ENCODE assay signal across 12 cellular contexts in the genomic region with DNA sequence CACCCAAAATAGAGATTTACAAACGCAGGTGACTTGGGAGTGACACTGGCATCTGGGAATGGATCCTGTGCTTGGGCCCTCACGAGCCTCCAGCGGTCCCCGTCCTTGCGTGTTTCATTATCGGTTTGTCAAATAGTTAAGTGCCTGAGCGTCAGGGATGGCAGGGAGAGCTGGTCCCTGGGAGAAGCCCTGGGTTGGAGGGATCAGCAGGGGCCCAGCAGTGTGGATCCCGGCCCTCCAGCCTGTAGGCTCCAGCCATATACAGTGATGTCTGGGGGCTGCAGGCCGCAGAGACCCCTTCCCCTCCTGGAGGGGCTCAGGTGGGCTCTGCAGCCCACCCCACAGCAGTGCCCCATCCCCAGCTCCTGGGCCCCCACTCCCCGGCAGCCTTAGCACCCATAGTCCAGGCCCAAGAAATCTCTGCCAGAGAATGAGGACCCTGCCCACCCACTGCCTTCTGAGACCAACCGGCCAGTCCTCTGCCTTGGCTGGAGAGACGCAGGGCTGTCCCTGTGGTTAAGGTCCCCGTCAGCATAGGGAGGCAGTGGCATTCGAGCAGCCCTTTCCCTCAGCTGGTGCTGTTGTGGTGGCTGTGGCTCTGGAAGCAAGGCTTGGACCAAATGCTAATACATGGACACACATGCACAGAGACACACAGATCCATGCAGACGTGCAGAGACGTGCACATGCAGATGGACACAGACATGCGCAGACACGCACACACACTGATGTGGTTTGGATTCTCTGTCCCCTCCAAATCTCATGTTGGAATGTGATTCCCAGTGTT. TPM values are rescaled to one million over a fixed set of nuclear protein-coding genes. Genes with fewer than 3 reads are reported as not detected.
A peak's percentile ranks its signal among the peaks of the same experiment; 100 is the strongest.
DNase-seq lines count a peak whose midpoint lies in the region; ATAC-seq, FAIRE-seq and TF ChIP-seq lines count a peak whose summit lies in the region.
"Had no signal": no experiment of that assay in that cellular context is flagged by ENCODE, and none has a peak within 500 bp of the region (broad histone marks: within the 10 kb centered on the region; RNA-seq: fewer than 3 reads in every experiment).

No MANE protein-coding gene starts in this region.

- H4K91ac ChIP-seq in trophoblast cell (ENCODE audit: low read depth, low read length): peak overlapping the region; percentile 53

- H3K4me3 Mint-ChIP-seq in activated CD4-positive, alpha-beta memory T cell treated with anti-CD3 and anti-CD28 coated beads for 36 hours: no peak overlapping the region
- no peak overlapping the region for H3K4me3 Mint-ChIP-seq in activated CD4-positive, alpha-beta memory T cell treated with anti-CD3 and anti-CD28 coated beads, Interleukin-2, amount 10 ng/mL, durations not matched to agents 7 days and 5 days
- H3K4me3 Mint-ChIP-seq: activated naive CD8-positive, alpha-beta T cell had no signal

- H3K36me3 Mint-ChIP-seq in activated CD4-positive, alpha-beta memory T cell treated with anti-CD3 and anti-CD28 coated beads for 36 hours: peaks cover 2% of the 10 kb centered on the region
- no peaks in the 10 kb centered on the region for H3K36me3 Mint-ChIP-seq in activated CD4-positive, alpha-beta memory T cell treated with anti-CD3 and anti-CD28 coated beads, Interleukin-2, amount 10 ng/mL, durations not matched to agents 7 days and 5 days (ENCODE audit: low read depth)

- H3K79me2 ChIP-seq in trophoblast cell (ENCODE audit: control insufficient read depth, insufficient read depth, low read length, poor library complexity): peaks cover 2% of the 10 kb centered on the region

- H3K18ac ChIP-seq in trophoblast cell (ENCODE audit: low read length): no peak overlapping the region

- peaks cover 20% of the 10 kb centered on the region for H3K4me1 Mint-ChIP-seq in activated CD4-positive, alpha-beta memory T cell treated with anti-CD3 and anti-CD28 coated beads for 36 hours (ENCODE audit: low read depth)
- peaks cover 26% of the 10 kb centered on the region for H3K4me1 Mint-ChIP-seq in activated CD4-positive, alpha-beta memory T cell treated with anti-CD3 and anti-CD28 coated beads, Interleukin-2, amount 10 ng/mL, durations not matched to agents 7 days and 5 days

- H3K79me1 ChIP-seq in trophoblast cell (ENCODE audit: low read length): peaks cover 24% of the 10 kb centered on the region

- H3K14ac ChIP-seq in trophoblast cell (ENCODE audit: low read length): no peak overlapping the region

- H3K36me3 ChIP-seq in left ventricle myocardium inferior: no peaks in the 10 kb centered on the region
- no peaks in the 10 kb centered on the region for H3K36me3 ChIP-seq in trophoblast cell (ENCODE audit: control insufficient read depth in 1 of 2, insufficient read depth in 2 of 2, low read length in 2 of 2)

- CTCF ChIA-PET in activated CD4-positive, alpha-beta memory T cell treated with anti-CD3 and anti-CD28 coated beads for 36 hours (lab: Charles Lee): no interaction called here
- CTCF ChIA-PET in activated CD4-positive, alpha-beta memory T cell treated with anti-CD3 and anti-CD28 coated beads, Interleukin-2, amount 10 ng/mL, durations not matched to agents 7 days and 5 days (lab: Charles Lee): interaction anchor here (1.1 kb wide), 1 partner anchor 10 kb away, joined by 3 read pairs; no protein-coding TSS in a partner anchor

- POLR2A ChIA-PET in activated CD4-positive, alpha-beta memory T cell treated with anti-CD3 and anti-CD28 coated beads for 36 hours (lab: Charles Lee): no interaction called here
- POLR2A ChIA-PET in activated CD4-positive, alpha-beta memory T cell treated with anti-CD3 and anti-CD28 coated beads, Interleukin-2, amount 10 ng/mL, durations not matched to agents 7 days and 5 days (lab: Charles Lee): no interaction called here

- no peak overlapping the region for H4K8ac ChIP-seq in trophoblast cell (ENCODE audit: low read depth, low read length)

- DNase-seq in activated CD4-positive, alpha-beta memory T cell treated with anti-CD3 and anti-CD28 coated beads for 36 hours: peak; percentile 6
- no peak for DNase-seq in activated CD4-positive, alpha-beta memory T cell treated with anti-CD3 and anti-CD28 coated beads, Interleukin-2, amount 10 ng/mL, durations not matched to agents 7 days and 5 days
- no peak for DNase-seq in HTR-8/SVneo (ENCODE audit: insufficient read length, low spot score)
- DNase-seq in left ventricle myocardium inferior: peak; percentile 4
- no peak for DNase-seq in trophoblast cell
- DNase-seq in NCI-H146 (lab: John Stamatoyannopoulos, UW): no peak
- no peak for DNase-seq in NCI-H2227 treated with DMSO at 0.1 percent for 48 hours (lab: John Stamatoyannopoulos, UW)
- DNase-seq: NCI-H1436 treated with DMSO at 0.1 percent for 48 hours had no signal

- intact Hi-C loops in activated CD4-positive, alpha-beta memory T cell treated with anti-CD3 and anti-CD28 coated beads for 36 hours (cut with micrococcal nuclease): no loop called here
- intact Hi-C loops in left ventricle myocardium inferior (cut with micrococcal nuclease): no loop called here

- H2BK5ac ChIP-seq in trophoblast cell (ENCODE audit: low read depth, low read length, poor library complexity): no peak overlapping the region

- no peak overlapping the region for H2AFZ ChIP-seq in trophoblast cell (ENCODE audit: insufficient read depth, low read length, poor library complexity)

- peak; percentile 72 for FAIRE-seq in HTR-8/SVneo (lab: Jason Lieb, UNC)

- no peak overlapping the region for H3K4ac ChIP-seq in trophoblast cell (ENCODE audit: low read depth, low read length)

- H3K27ac Mint-ChIP-seq in activated CD4-positive, alpha-beta memory T cell treated with anti-CD3 and anti-CD28 coated beads for 36 hours: no peak overlapping the region
- no peak overlapping the region for H3K27ac Mint-ChIP-seq in activated CD4-positive, alpha-beta memory T cell treated with anti-CD3 and anti-CD28 coated beads, Interleukin-2, amount 10 ng/mL, durations not matched to agents 7 days and 5 days
- H3K27ac Mint-ChIP-seq: activated naive CD8-positive, alpha-beta T cell had no signal

- H3K4me2 ChIP-seq in trophoblast cell (ENCODE audit: low read length): no peak overlapping the region

- no peak overlapping the region for H2BK120ac ChIP-seq in trophoblast cell (ENCODE audit: insufficient read depth, low read length, poor library complexity)

- no peak for ATAC-seq in GM19395 (IDR thresholded peaks at IDR 0.05; ENCODE audit: unreplicated experiment)

- no peak overlapping the region for H3K23ac ChIP-seq in trophoblast cell (ENCODE audit: low read length)

- H3K27ac ChIP-seq in left ventricle myocardium inferior (replicated peaks): no peak overlapping the region
- no peak overlapping the region for H3K27ac ChIP-seq in trophoblast cell (ENCODE audit: low read depth, low read length)
- H3K27ac ChIP-seq: SK-N-MC had no signal

- no peak overlapping the region for H4K12ac ChIP-seq in trophoblast cell (ENCODE audit: low read depth, low read length)

- H3K9me3 ChIP-seq in left ventricle myocardium inferior (replicated peaks): no peaks in the 10 kb centered on the region
- H3K9me3 ChIP-seq in trophoblast cell (ENCODE audit: insufficient read depth, low read depth, low read length): no peaks in the 10 kb centered on the region

- no peak overlapping the region for H2BK12ac ChIP-seq in trophoblast cell (ENCODE audit: low read length)

- no peak for TF ChIP-seq CTCF in left ventricle myocardium inferior (IDR thresholded peaks at IDR 0.05; ENCODE audit: borderline replicate concordance)

- H3K4me3 ChIP-seq in left ventricle myocardium inferior: no peak overlapping the region
- H3K4me3 ChIP-seq in trophoblast cell (ENCODE audit: low read depth, low read length): no peak overlapping the region
- H3K4me3 ChIP-seq: SK-N-MC had no signal

- no peak overlapping the region for H2AK5ac ChIP-seq in trophoblast cell (ENCODE audit: low read length)

- H3K4me1 ChIP-seq in left ventricle myocardium inferior (peaks cover 16% of the 10 kb centered on the region), trophoblast cell (ENCODE audit: control insufficient read depth in 1 of 2, insufficient read depth in 2 of 2, low read length in 2 of 2) (peaks cover 15 to 28% of the 10 kb centered on the region in 2 experiments)

- WGBS in trophoblast cell (ENCODE audit: extremely low coverage, insufficient coverage, insufficient read length): no CpG with 5 or more reads among the region's 18 CpGs

- peaks cover under 1% of the 10 kb centered on the region for H3K27me3 ChIP-seq in left ventricle myocardium inferior (ENCODE audit: low read depth)
- no peaks in the 10 kb centered on the region for H3K27me3 ChIP-seq in trophoblast cell (ENCODE audit: insufficient read depth, low read length)

- no peaks in the 10 kb centered on the region for H3K27me3 Mint-ChIP-seq in activated CD4-positive, alpha-beta memory T cell treated with anti-CD3 and anti-CD28 coated beads for 36 hours
- H3K27me3 Mint-ChIP-seq in activated CD4-positive, alpha-beta memory T cell treated with anti-CD3 and anti-CD28 coated beads, Interleukin-2, amount 10 ng/mL, durations not matched to agents 7 days and 5 days: no peaks in the 10 kb centered on the region
- H3K27me3 Mint-ChIP-seq: activated naive CD8-positive, alpha-beta T cell; central memory CD8-positive, alpha-beta T cell had no signal

- no peaks in the 10 kb centered on the region for H3K9me3 Mint-ChIP-seq in activated CD4-positive, alpha-beta memory T cell treated with anti-CD3 and anti-CD28 coated beads for 36 hours
- no peaks in the 10 kb centered on the region for H3K9me3 Mint-ChIP-seq in activated CD4-positive, alpha-beta memory T cell treated with anti-CD3 and anti-CD28 coated beads, Interleukin-2, amount 10 ng/mL, durations not matched to agents 7 days and 5 days
- H3K9me3 Mint-ChIP-seq: central memory CD8-positive, alpha-beta T cell had no signal

- H3K9ac ChIP-seq in trophoblast cell (ENCODE audit: low read length): no peak overlapping the region

RNA-seq across cellular contexts. Expression of gene SLC19A1, which starts 2.4 kb away (rescaled TPM):
- total RNA-seq in activated CD4-positive, alpha-beta memory T cell treated with anti-CD3 and anti-CD28 coated beads for 36 hours: 10 to 100 TPM; 29.2 to 30.3 TPM
- 10 to 100 TPM; 30.0 to 31.2 TPM for total RNA-seq in activated CD4-positive, alpha-beta memory T cell treated with anti-CD3 and anti-CD28 coated beads, Interleukin-2, amount 10 ng/mL, durations not matched to agents 7 days and 5 days
- 4.9 TPM for total RNA-seq in left ventricle myocardium inferior
- 124 and 145 TPM in 2 replicates for polyA plus RNA-seq in trophoblast cell (2013)

Comparison
In these comparisons a context has a peak if more than half of its experiments do, and no peak if none do; other contexts are left out.
1. DNase-seq: peak in activated CD4-positive, alpha-beta memory T cell treated with anti-CD3 and anti-CD28 coated beads for 36 hours (single experiment) and left ventricle myocardium inferior (single experiment); none in activated CD4-positive, alpha-beta memory T cell treated with anti-CD3 and anti-CD28 coated beads, Interleukin-2, amount 10 ng/mL, durations not matched to agents 7 days and 5 days (single experiment), HTR-8/SVneo (single experiment), trophoblast cell (0 of 2), NCI-H146 (single experiment) and NCI-H2227 treated with DMSO at 0.1 percent for 48 hours (single experiment).